8 cellular contexts compared by ENCODE assay signal in genomic region chr6:32895006-32895345, GRCh38. TPM values are rescaled to one million over a fixed set of nuclear protein-coding genes. Genes with fewer than 3 reads are reported as not detected.
A peak's percentile ranks its signal among the peaks of the same experiment; 100 is the strongest.
DNase-seq lines count a peak whose midpoint lies in the region; ATAC-seq and TF ChIP-seq lines count a peak whose summit lies in the region.

No MANE protein-coding gene starts in this region.

- WGBS in mammary epithelial cell (ENCODE audit: low coverage, missing lambda C conversion rate), result 3% methylated on average over 8 of the region's 8 CpGs
- 0 to 1% methylated on average over 8 of the region's 8 CpGs for WGBS in aorta, 2 donors

- CTCF ChIA-PET in mammary epithelial cell (lab: Charles Lee; ENCODE audit: low non-redundant PET), result interaction anchor here (0.5 to 1.5 kb wide), 2 partner anchors 38 to 58 kb away, joined by 3 read pairs; partner anchors contain the start of gene HLA-DMA

- H3K36me3 ChIP-seq in ES-I3 (ENCODE audit: insufficient read depth, low read length) (no peaks in the 10 kb centered on the region; the same call in 1 of the 2 replicates), mammary epithelial cell (ENCODE audit: insufficient read depth, low read length) (no peaks in the 10 kb centered on the region), aorta (ENCODE audit: control insufficient read depth in 1 of 2, insufficient read depth in 2 of 2, low read length in 1 of 2) (peaks cover 0 to 2% of the 10 kb centered on the region in 2 donors)

- BruUV-seq in mammary epithelial cell (replicated peaks; lab: Mats Ljungman, UMichigan), result no TSS peak

- in situ Hi-C loops in mammary epithelial cell (cut with MboI; ENCODE audit: low sequenced_read_pairs in 2 of 2), result loop anchor here (25.0 kb wide), 2 partner anchors 92 to 342 kb away; no protein-coding TSS in a partner anchor

- H3K9ac ChIP-seq in ES-I3 (ENCODE audit: low read depth, low read length) (peak overlapping the region; percentile 99), mammary epithelial cell (ENCODE audit: insufficient read depth, low read length) (peak overlapping the region; percentile 60)

- peaks cover 42% of the 10 kb centered on the region for H3K79me2 ChIP-seq in mammary epithelial cell (ENCODE audit: insufficient read depth, low read length)

- dilution Hi-C loops in mammary epithelial cell (cut with HindIII; ENCODE audit: low sequenced_read_pairs), result no loop called here

- H3K27ac ChIP-seq in mammary epithelial cell (ENCODE audit: insufficient read depth, low read depth, low read length) (peak overlapping the region; percentile 65), aorta (ENCODE audit: low read depth in 1 of 2, low read length in 2 of 2) (no peak overlapping the region)

- DNase-seq in mammary epithelial cell (no peak), memory B cell (ENCODE audit: low spot score in 2 of 2) (no peak), aorta (no peak), NCI-H69 (lab: John Stamatoyannopoulos, UW) (no peak), NCI-H526 (lab: John Stamatoyannopoulos, UW) (no peak)

- ATAC-seq in HG03175 (IDR thresholded peaks at IDR 0.05; ENCODE audit: unreplicated experiment), result peak; percentile 16
- ATAC-seq in memory B cell (ENCODE audit: low read depth), result peak; percentile 9
- ATAC-seq in aorta (ENCODE audit: low FRiP score), result peak; percentile 23
- no peak for ATAC-seq in GM19351 (IDR thresholded peaks at IDR 0.05; ENCODE audit: unreplicated experiment)

- H3K27me3 Mint-ChIP-seq in memory B cell, result no peaks in the 10 kb centered on the region

- peaks cover 2% of the 10 kb centered on the region for H3K36me3 Mint-ChIP-seq in memory B cell

- H3K27me3 ChIP-seq in mammary epithelial cell (ENCODE audit: insufficient read depth, low read length), result no peaks in the 10 kb centered on the region
- H3K27me3 ChIP-seq in aorta (ENCODE audit: control insufficient read depth in 1 of 2, insufficient read depth in 2 of 2, low read length in 1 of 2), result no peaks in the 10 kb centered on the region

- intact Hi-C loops in mammary epithelial cell (cut with micrococcal nuclease) (loop anchor here (10.0 kb wide), 1 partner anchor 350 kb away; no protein-coding TSS in a partner anchor), aorta (cut with DNase I) (loop anchor here in 1 of 2 donors (5.0 kb wide), 1 partner anchor 47 kb away; the partner anchor contains the start of gene HLA-DMB)

- H3K4me1 Mint-ChIP-seq in memory B cell, result peaks cover 45% of the 10 kb centered on the region

- H3K9me3 ChIP-seq in ES-I3 (ENCODE audit: control insufficient read depth, insufficient read depth, low read length) (no peaks in the 10 kb centered on the region), mammary epithelial cell (replicated peaks; ENCODE audit: insufficient read depth, low read length) (no peaks in the 10 kb centered on the region), aorta (ENCODE audit: control insufficient read depth, low read length) (no peaks in the 10 kb centered on the region)

- H3K4me3 Mint-ChIP-seq in memory B cell, result peak overlapping the region; percentile 99

- H3K4me3 ChIP-seq in mammary epithelial cell (replicated peaks in 1 of 3; ENCODE audit: insufficient read depth in 1 of 3, low read depth in 2 of 3, low read length in 3 of 3) (peak overlapping the region; percentile 72 to 84 (median 76)), aorta (ENCODE audit: low read length in 2 of 2) (peak overlapping the region; percentile 52 to 78)

- peak overlapping the region; percentile 94 for H3K27ac Mint-ChIP-seq in memory B cell

- no peaks in the 10 kb centered on the region for H3K4me1 ChIP-seq in ES-I3 (ENCODE audit: insufficient read depth, low read length)
- peaks cover 13% of the 10 kb centered on the region for H3K4me1 ChIP-seq in mammary epithelial cell (ENCODE audit: insufficient read depth, low read length)
- no peaks in the 10 kb centered on the region for H3K4me1 ChIP-seq in aorta (ENCODE audit: control insufficient read depth in 1 of 2, insufficient read depth in 2 of 2, low read length in 2 of 2)

- no peaks in the 10 kb centered on the region for H3K9me3 Mint-ChIP-seq in memory B cell

- H4K20me1 ChIP-seq in mammary epithelial cell (ENCODE audit: insufficient read depth, low read length), result no peaks in the 10 kb centered on the region

- peak overlapping the region; percentile 88 for H3K4me2 ChIP-seq in mammary epithelial cell (ENCODE audit: insufficient read depth, low read depth, low read length)

- peak overlapping the region; percentile 99 for H2AFZ ChIP-seq in mammary epithelial cell (ENCODE audit: low read depth, low read length)

- no peak for TF ChIP-seq CTCF in mammary epithelial cell (conservative IDR thresholded peaks at IDR 0.05 in 1 of 2, IDR thresholded peaks at IDR 0.05 in 1 of 2; ENCODE audit: extremely low read depth in 1 of 2, insufficient read depth in 1 of 2, low read depth in 1 of 2, low read length in 2 of 2)

RNA-seq across cellular contexts. Expression of gene PSMB9, which starts 41.0 kb away (rescaled TPM):
- total RNA-seq in mammary epithelial cell (10 to 100 TPM in 1 of 2 donors, 1 to 10 TPM in 1; 2.7 to 10.1 TPM), aorta (10 to 100 TPM; 24.9 to 42.8 TPM)
- polyA plus RNA-seq in mammary epithelial cell (19.0 TPM), aorta (10 to 100 TPM; 27.9 to 38.8 TPM)
- 10.5 TPM for polyA minus RNA-seq in mammary epithelial cell

RNA-seq across cellular contexts. Expression of gene TAP1, which starts 41.5 kb away (rescaled TPM):
- 10 to 100 TPM; 49.2 to 50.1 TPM for total RNA-seq in mammary epithelial cell
- 35.5 TPM for polyA plus RNA-seq in mammary epithelial cell
- 37.7 TPM for polyA minus RNA-seq in mammary epithelial cell
- total RNA-seq in aorta, result 10 to 100 TPM; 39.4 to 42.1 TPM
- 10 to 100 TPM; 14.4 to 48.3 TPM for polyA plus RNA-seq in aorta

RNA-seq across cellular contexts. Expression of gene HLA-DMB, which starts 45.9 kb away (rescaled TPM):
- total RNA-seq in mammary epithelial cell (not detected), aorta (10 to 100 TPM; 20.1 to 73.1 TPM)
- polyA plus RNA-seq in mammary epithelial cell (0.03 TPM), aorta (10 to 100 TPM in 1 of 2 donors, 1 to 10 TPM in 1; 3.6 to 35.7 TPM)
- not detected for polyA minus RNA-seq in mammary epithelial cell

RNA-seq across cellular contexts. Expression of gene PSMB8, which starts 51.1 kb away (rescaled TPM):
- total RNA-seq in mammary epithelial cell (10 to 100 TPM; 21.0 to 29.2 TPM), aorta (10 to 100 TPM; 40.8 to 58.4 TPM)
- polyA plus RNA-seq in mammary epithelial cell (48.2 TPM), aorta (10 to 100 TPM; 59.6 to 69.7 TPM)
- 35.2 TPM for polyA minus RNA-seq in mammary epithelial cell

RNA-seq across cellular contexts. Expression of gene TAP2, which starts 56.4 kb away (rescaled TPM):
- total RNA-seq in mammary epithelial cell (10 to 100 TPM; 41.8 to 63.4 TPM), aorta (10 to 100 TPM; 26.5 to 48.1 TPM)
- polyA plus RNA-seq in mammary epithelial cell (23.4 TPM), aorta (10 to 100 TPM in 1 of 2 donors, 1 to 10 TPM in 1; 2.5 to 25.6 TPM)
- 143 TPM for polyA minus RNA-seq in mammary epithelial cell

Comparison
In these comparisons a context has a peak if more than half of its experiments do, and no peak if none do; other contexts are left out.
1. RNA of gene HLA-DMB, which starts 45.9 kb away (total RNA-seq): 20.1 to 73.1 TPM in aorta; not detected in mammary epithelial cell; every median in the first group is over 10 times any median in the second.